Comparison of ENCODE assay signal across 25 cellular contexts in genomic region chr17:38627957-38628356, GRCh38. TPM values are rescaled to one million over a fixed set of nuclear protein-coding genes. Genes with fewer than 3 reads are reported as not detected.
"Had no signal": no experiment of that assay in that cellular context is flagged by ENCODE, and none has a peak within 500 bp of the region (broad histone marks: within the 10 kb centered on the region; RNA-seq: fewer than 3 reads in every experiment).

No MANE protein-coding gene starts in this region.

- H3K36me3 Mint-ChIP-seq: activated naive CD4-positive, alpha-beta T cell treated with anti-CD3 and anti-CD28 coated beads, Interleukin-2, amount 50 U/mL, for 24 hours; activated naive CD8-positive, alpha-beta T cell treated with anti-CD3 and anti-CD28 coated beads, Interleukin-2, amount 10 ng/mL, durations not matched to agents 7 days and 5 days had no signal

- H3K9me3 ChIP-seq: ascending aorta, SJCRH30 had no signal

- H3K4me3 Mint-ChIP-seq: activated CD4-positive, alpha-beta T cell treated with anti-CD3 and anti-CD28 coated beads for 36 hours; activated CD4-positive, alpha-beta T cell treated with anti-CD3 and anti-CD28 coated beads, Interleukin-2, amount 10 ng/mL, durations not matched to agents 7 days and 5 days; activated CD8-positive, alpha-beta T cell treated with anti-CD3 and anti-CD28 coated beads, Interleukin-2, amount 10 ng/mL, durations not matched to agents 7 days and 5 days; activated naive CD4-positive, alpha-beta T cell treated with anti-CD3 and anti-CD28 coated beads, Interleukin-2, amount 50 U/mL, for 24 hours; activated naive CD8-positive, alpha-beta T cell treated with anti-CD3 and anti-CD28 coated beads, Interleukin-2, amount 10 ng/mL, durations not matched to agents 7 days and 5 days; activated T-cell treated with anti-CD3 and anti-CD28 coated beads, Interleukin-2, amount 50 U/mL, for 24 hours; central memory CD8-positive, alpha-beta T cell; T-helper 1 cell treated with Interleukin-12 subunit alpha and Interleukin-12 subunit beta and Interleukin-4 antibody, amounts not matched to agents 30 μg/mL and 1 μg/mL, for 36 hours; T-helper 2 cell treated with Interferon-gamma antibody and Interleukin-4, amounts not matched to agents 5 μg/mL and 100 μg/mL, for 36 hours had no signal

- H3K27me3 ChIP-seq: ascending aorta, cardiac muscle cell, SJCRH30 had no signal

- H3K27ac ChIP-seq: ascending aorta, cardiac muscle cell, SJCRH30, SK-N-MC had no signal

- DNase-seq: activated CD4-positive, alpha-beta T cell treated with anti-CD3 and anti-CD28 coated beads, Interleukin-2, amount 10 ng/mL, durations not matched to agents 7 days and 5 days; activated CD4-positive, alpha-beta T cell treated with anti-CD3 and anti-CD28 coated beads, Interleukin-2, amount 50 U/mL, for 48 hours; activated CD8-positive, alpha-beta T cell treated with anti-CD3 and anti-CD28 coated beads, Interleukin-2, amount 10 ng/mL, durations not matched to agents 7 days and 5 days; activated gamma-delta T cell; activated naive CD4-positive, alpha-beta T cell treated with Interleukin-2 at 50 U/mL for 16 hours; activated naive CD8-positive, alpha-beta T cell treated with anti-CD3 and anti-CD28 coated beads, Interleukin-2, amount 10 ng/mL, durations not matched to agents 7 days and 5 days; activated T-cell treated with anti-CD3 and anti-CD28 coated beads, Interleukin-2, amount 50 U/mL, for 24 hours; amygdala; Kasumi-1; MM.1S; NCI-H1092; NCI-H1694 treated with DMSO at 0.1 percent for 48 hours; NCI-H345 had no signal

- H3K9me3 Mint-ChIP-seq: activated CD4-positive, alpha-beta T cell treated with anti-CD3 and anti-CD28 coated beads, Interleukin-2, amount 10 ng/mL, durations not matched to agents 7 days and 5 days; activated naive CD4-positive, alpha-beta T cell treated with anti-CD3 and anti-CD28 coated beads, Interleukin-2, amount 50 U/mL, for 24 hours; activated T-cell treated with anti-CD3 and anti-CD28 coated beads, Interleukin-2, amount 50 U/mL, for 24 hours; activated T-helper 2 cell treated with anti-CD3 and anti-CD28 coated beads, Interferon-gamma antibody, Interleukin-2, Interleukin-4, amounts not matched to agents 10 μg/mL and 5 μg/mL and 100 μg/mL, durations not matched to agents 14 hours and 24 hours and 36 hours; central memory CD8-positive, alpha-beta T cell; T-helper 1 cell treated with Interleukin-12 subunit alpha and Interleukin-12 subunit beta and Interleukin-4 antibody, amounts not matched to agents 30 μg/mL and 1 μg/mL, for 36 hours; T-helper 2 cell treated with Interferon-gamma antibody and Interleukin-4, amounts not matched to agents 5 μg/mL and 100 μg/mL, for 36 hours had no signal

- H3K27ac Mint-ChIP-seq: activated CD4-positive, alpha-beta T cell treated with anti-CD3 and anti-CD28 coated beads for 36 hours; activated CD4-positive, alpha-beta T cell treated with anti-CD3 and anti-CD28 coated beads, Interleukin-2, amount 10 ng/mL, durations not matched to agents 7 days and 5 days; activated CD8-positive, alpha-beta T cell treated with anti-CD3 and anti-CD28 coated beads, Interleukin-2, amount 10 ng/mL, durations not matched to agents 7 days and 5 days; activated naive CD4-positive, alpha-beta T cell treated with anti-CD3 and anti-CD28 coated beads, Interleukin-2, amount 50 U/mL, for 24 hours; activated naive CD8-positive, alpha-beta T cell treated with anti-CD3 and anti-CD28 coated beads, Interleukin-2, amount 10 ng/mL, durations not matched to agents 7 days and 5 days; activated T-cell treated with anti-CD3 and anti-CD28 coated beads, Interleukin-2, amount 50 U/mL, for 24 hours; activated T-helper 2 cell treated with anti-CD3 and anti-CD28 coated beads, Interferon-gamma antibody, Interleukin-2, Interleukin-4, amounts not matched to agents 10 μg/mL and 5 μg/mL and 100 μg/mL, durations not matched to agents 14 hours and 24 hours and 36 hours; T-helper 1 cell treated with Interleukin-12 subunit alpha and Interleukin-12 subunit beta and Interleukin-4 antibody, amounts not matched to agents 30 μg/mL and 1 μg/mL, for 36 hours; T-helper 2 cell treated with Interferon-gamma antibody and Interleukin-4, amounts not matched to agents 5 μg/mL and 100 μg/mL, for 36 hours had no signal

- H3K4me1 ChIP-seq: ascending aorta, SJCRH30 had no signal

- H3K4me3 ChIP-seq: ascending aorta, cardiac muscle cell, SJCRH30, SK-N-MC had no signal

- H3K4me1 Mint-ChIP-seq: activated naive CD4-positive, alpha-beta T cell treated with anti-CD3 and anti-CD28 coated beads, Interleukin-2, amount 50 U/mL, for 24 hours had no signal

- ATAC-seq: activated CD4-positive, alpha-beta T cell treated with anti-CD3 and anti-CD28 coated beads for 36 hours; activated CD4-positive, CD25-positive, alpha-beta regulatory T cell treated with anti-CD3 and anti-CD28 coated beads, Interleukin-2, amount 50 U/mL, for 24 hours; activated CD8-positive, alpha-beta T cell treated with anti-CD3 and anti-CD28 coated beads, Interleukin-2, amount 10 ng/mL, durations not matched to agents 7 days and 5 days had no signal

- H3K36me3 ChIP-seq: ascending aorta, cardiac muscle cell, SJCRH30 had no signal

RNA-seq across cellular contexts. Expression of gene SRCIN1, which starts 22.2 kb away (rescaled TPM):
- total RNA-seq: ascending aorta, RPMI7951 had no signal
